ENCODE assay signal across 20 cellular contexts in the genomic region with DNA sequence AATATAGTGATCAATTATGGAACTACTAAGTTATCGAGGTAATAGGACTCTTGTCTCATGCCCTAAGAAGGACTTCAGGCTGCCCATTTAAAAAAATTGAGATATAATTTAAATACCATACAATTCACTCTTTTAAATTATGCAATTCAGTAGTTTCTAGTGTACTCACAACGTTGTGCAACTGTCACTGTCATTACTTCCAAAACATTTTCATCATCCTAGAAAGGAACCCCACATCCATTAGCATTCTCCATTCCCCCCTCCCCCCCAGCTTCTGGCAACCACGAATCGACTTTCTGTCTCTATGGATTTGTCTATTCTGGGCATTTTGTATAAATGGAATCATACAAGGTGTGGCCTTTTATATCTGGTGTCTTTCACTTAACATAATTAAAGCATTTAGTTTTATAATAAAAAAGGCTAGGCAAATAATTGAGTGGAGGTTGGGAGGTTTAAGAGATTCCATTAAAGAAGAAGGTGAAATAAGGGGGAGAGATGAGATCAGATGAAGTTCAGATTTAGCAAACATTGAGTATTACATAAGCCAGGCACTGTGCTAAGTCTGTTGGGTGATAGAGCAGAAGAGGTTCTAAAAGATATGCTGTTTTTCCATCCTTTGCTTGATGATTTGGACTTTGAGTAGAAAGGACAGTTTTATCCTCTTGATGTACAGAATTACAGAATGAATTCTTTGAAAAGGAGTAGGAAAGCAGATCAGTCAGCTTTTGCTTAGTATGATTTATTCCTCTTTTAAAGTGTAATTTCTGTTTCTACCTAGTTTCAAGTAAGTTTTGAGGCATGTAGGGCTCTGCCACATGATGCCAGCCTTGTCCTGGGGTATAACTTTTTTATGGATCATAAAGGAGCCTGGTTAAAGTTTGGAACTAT. TPM values are rescaled to one million over a fixed set of nuclear protein-coding genes. Genes with fewer than 3 reads are reported as not detected.
DNase-seq lines count a peak whose midpoint lies in the region; ATAC-seq and TF ChIP-seq lines count a peak whose summit lies in the region.
"Had no signal": no experiment of that assay in that cellular context is flagged by ENCODE, and none has a peak within 500 bp of the region (broad histone marks: within the 10 kb centered on the region; RNA-seq: fewer than 3 reads in every experiment).

No MANE protein-coding gene starts in this region.

- DNase-seq in Right ventricle myocardium inferior (ENCODE audit: missing footprints) (no peak), cardiac septum (ENCODE audit: low spot score) (no peak), NB4 (ENCODE audit: low read depth) (peak; percentile 18), cerebellar cortex (ENCODE audit: low spot score) (peak; percentile 44), substantia nigra (lab: John Stamatoyannopoulos, UW) (no peak), glutamatergic neuron (no peak)
- DNase-seq in stimulated activated CD4-positive, alpha-beta T cell treated with anti-CD3 and anti-CD28 coated beads, Interleukin-4, amount 100 ng/mL, for 24 hours, result no peak
- DNase-seq: activated CD4-positive, alpha-beta T cell treated with anti-CD3 and anti-CD28 coated beads, Interleukin-2, amount 50 U/mL, for 4 hours; activated effector memory CD4-positive, alpha-beta T cell treated with Interleukin-2 at 50 U/mL for 16 hours; colonic mucosa; EL; mesendoderm; naive B cell; NCI-H1092; NCI-H446 treated with DMSO at 0.1 percent for 48 hours; upper lobe of right lung had no signal

- intact Hi-C loops in Right ventricle myocardium inferior (cut with DNase I) (no loop called here), cardiac septum (cut with DNase I) (no loop called here)

- peaks cover 2% of the 10 kb centered on the region for H3K9me3 Mint-ChIP-seq in glutamatergic neuron (ENCODE audit: unreplicated experiment)
- H3K9me3 Mint-ChIP-seq: naive B cell; T-helper 2 cell treated with Interferon-gamma antibody and Interleukin-4, amounts not matched to agents 5 μg/mL and 100 μg/mL, for 36 hours had no signal

- H3K4me3 Mint-ChIP-seq in glutamatergic neuron (ENCODE audit: unreplicated experiment), result no peak overlapping the region
- H3K4me3 Mint-ChIP-seq: naive B cell; T-helper 2 cell treated with Interferon-gamma antibody and Interleukin-4, amounts not matched to agents 5 μg/mL and 100 μg/mL, for 36 hours had no signal

- peak overlapping the region; percentile 19 for H3K27ac ChIP-seq in substantia nigra (ENCODE audit: low read depth, low read length, poor library complexity, severe bottlenecking)
- H3K27ac ChIP-seq: BLaER1 treated with 17β-estradiol and CSF1 and Interleukin-3, amounts not matched to agents 10 nM and 100 nM; colonic mucosa; upper lobe of right lung had no signal

- no peak for TF ChIP-seq POLR2A in NB4 (IDR thresholded peaks at IDR 0.05; ENCODE audit: extremely low read depth, insufficient read length)

- no peak overlapping the region for H3K4me3 ChIP-seq in NB4 (ENCODE audit: low read depth, low read length)
- H3K4me3 ChIP-seq: BLaER1 treated with 17β-estradiol and CSF1 and Interleukin-3, amounts not matched to agents 10 nM and 100 nM; colonic mucosa; upper lobe of right lung had no signal

- ATAC-seq in Right ventricle myocardium inferior (peak; percentile 44), HG02642 (IDR thresholded peaks at IDR 0.05; ENCODE audit: poor library complexity, unreplicated experiment) (no peak)
- ATAC-seq: Panc1, upper lobe of right lung had no signal

- H3K36me3 Mint-ChIP-seq in glutamatergic neuron (ENCODE audit: unreplicated experiment), result no peaks in the 10 kb centered on the region
- H3K36me3 Mint-ChIP-seq: naive B cell had no signal

- peaks cover 7% of the 10 kb centered on the region for H3K4me1 Mint-ChIP-seq in glutamatergic neuron (ENCODE audit: low read depth, unreplicated experiment)

- H3K27me3 Mint-ChIP-seq in glutamatergic neuron (ENCODE audit: unreplicated experiment), result no peaks in the 10 kb centered on the region
- H3K27me3 Mint-ChIP-seq: naive B cell had no signal

- no peak overlapping the region for H3K27ac Mint-ChIP-seq in glutamatergic neuron (ENCODE audit: unreplicated experiment)
- H3K27ac Mint-ChIP-seq: T-helper 2 cell treated with Interferon-gamma antibody and Interleukin-4, amounts not matched to agents 5 μg/mL and 100 μg/mL, for 36 hours had no signal

- TF ChIP-seq CTCF in NB4 (IDR thresholded peaks at IDR 0.05; ENCODE audit: low read depth, low read length) (no peak), glutamatergic neuron (IDR thresholded peaks at IDR 0.05; ENCODE audit: partially characterized antibody, unreplicated experiment) (no peak)

RNA-seq across cellular contexts. Expression of gene UBE2E2, which starts 36.3 kb away (rescaled TPM):
- total RNA-seq in Right ventricle myocardium inferior (40.0 TPM), cardiac septum (48.1 TPM), glutamatergic neuron (ENCODE audit: unreplicated experiment) (40.6 TPM)

Comparison
In these comparisons a context has a peak if more than half of its experiments do, and no peak if none do; other contexts are left out.
1. DNase-seq: peak in NB4 (single experiment) and cerebellar cortex (single experiment); none in Right ventricle myocardium inferior (single experiment), cardiac septum (single experiment), substantia nigra (0 of 49), stimulated activated CD4-positive, alpha-beta T cell treated with anti-CD3 and anti-CD28 coated beads, Interleukin-4, amount 100 ng/mL, for 24 hours (single experiment) and glutamatergic neuron (single experiment).